Comparison of ENCODE assay signal across 12 cellular contexts in genomic region chr10:102433619-102434046, GRCh38. TPM values are rescaled to one million over a fixed set of nuclear protein-coding genes. Genes with fewer than 3 reads are reported as not detected.
A peak's percentile ranks its signal among the peaks of the same experiment; 100 is the strongest.
DNase-seq lines count a peak whose midpoint lies in the region; ATAC-seq and TF ChIP-seq lines count a peak whose summit lies in the region.
"Had no signal": no experiment of that assay in that cellular context is flagged by ENCODE, and none has a peak within 500 bp of the region (broad histone marks: within the 10 kb centered on the region; RNA-seq: fewer than 3 reads in every experiment).

No MANE protein-coding gene starts in this region.

- H3K27ac ChIP-seq in CD4-positive, alpha-beta T cell (ENCODE audit: low read depth, low read length): no peak overlapping the region
- H3K27ac ChIP-seq: PC-9 had no signal

- no peaks in the 10 kb centered on the region for H3K9me3 Mint-ChIP-seq in CD4-positive, alpha-beta T cell
- no peaks in the 10 kb centered on the region for H3K9me3 Mint-ChIP-seq in IgD-negative memory B cell
- H3K9me3 Mint-ChIP-seq in activated CD8-positive, alpha-beta T cell treated with anti-CD3 and anti-CD28 coated beads, Interleukin-2, amount 10 ng/mL, durations not matched to agents 7 days and 5 days (ENCODE audit: insufficient read depth): no peaks in the 10 kb centered on the region
- H3K9me3 Mint-ChIP-seq in naive B cell: peaks cover 0 to 1% (median 0%) of the 10 kb centered on the region in 7 donors

- intact Hi-C loops in CD4-positive, alpha-beta T cell (cut with DNase I, micrococcal nuclease): loop anchor here (1.0 to 5.0 kb wide), 3 partner anchors 16 to 69 kb away; partner anchors contain the start of genes ACTR1A (in 1 of the 2), C10orf95 (in 1 of the 2) and SUFU (in 1 of the 2)

- no peak for DNase-seq in CD4-positive, alpha-beta T cell
- no peak for DNase-seq in activated CD8-positive, alpha-beta T cell treated with anti-CD3 and anti-CD28 coated beads, Interleukin-2, amount 10 ng/mL, durations not matched to agents 7 days and 5 days
- DNase-seq in naive B cell (no peak), NCI-H748 (lab: John Stamatoyannopoulos, UW; ENCODE audit: unreplicated experiment) (no peak), AG20443 (ENCODE audit: low spot score) (no peak)
- DNase-seq: heart right ventricle, NCI-H187 treated with DMSO at 0.1 percent for 48 hours, PC-9 had no signal

- no peak for ATAC-seq in CD4-positive, alpha-beta T cell (ENCODE audit: poor library complexity)
- ATAC-seq in activated CD8-positive, alpha-beta T cell treated with anti-CD3 and anti-CD28 coated beads, Interleukin-2, amount 10 ng/mL, durations not matched to agents 7 days and 5 days: no peak
- no peak for ATAC-seq in naive B cell (ENCODE audit: low read depth in 2 of 2)
- no peak for ATAC-seq in GM19324 (IDR thresholded peaks at IDR 0.05; ENCODE audit: low FRiP score, unreplicated experiment)
- no peak for ATAC-seq in GM18907 (IDR thresholded peaks at IDR 0.05; ENCODE audit: unreplicated experiment)

- H3K27me3 ChIP-seq in CD4-positive, alpha-beta T cell (ENCODE audit: control insufficient read depth, insufficient read depth, low read length): no peaks in the 10 kb centered on the region

- peaks cover 64% of the 10 kb centered on the region for H3K4me1 Mint-ChIP-seq in CD4-positive, alpha-beta T cell (ENCODE audit: low read depth)
- peaks cover 6 to 18% (median 14%) of the 10 kb centered on the region in 3 donors for H3K4me1 Mint-ChIP-seq in IgD-negative memory B cell
- peaks cover 59% of the 10 kb centered on the region for H3K4me1 Mint-ChIP-seq in activated CD8-positive, alpha-beta T cell treated with anti-CD3 and anti-CD28 coated beads, Interleukin-2, amount 10 ng/mL, durations not matched to agents 7 days and 5 days (ENCODE audit: low read depth)
- peaks cover 27 to 48% (median 45%) of the 10 kb centered on the region in 3 donors for H3K4me1 Mint-ChIP-seq in naive B cell

- no peaks in the 10 kb centered on the region for H3K27me3 Mint-ChIP-seq in CD4-positive, alpha-beta T cell
- peaks cover 2% of the 10 kb centered on the region for H3K27me3 Mint-ChIP-seq in IgD-negative memory B cell
- H3K27me3 Mint-ChIP-seq in activated CD8-positive, alpha-beta T cell treated with anti-CD3 and anti-CD28 coated beads, Interleukin-2, amount 10 ng/mL, durations not matched to agents 7 days and 5 days (ENCODE audit: low read depth): no peaks in the 10 kb centered on the region
- H3K27me3 Mint-ChIP-seq in naive B cell: no peaks in the 10 kb centered on the region

- H3K4me3 Mint-ChIP-seq in CD4-positive, alpha-beta T cell: peak overlapping the region; percentile 95
- H3K4me3 Mint-ChIP-seq in IgD-negative memory B cell: peak overlapping the region; percentile 65 to 98 (median 94)
- H3K4me3 Mint-ChIP-seq in activated CD8-positive, alpha-beta T cell treated with anti-CD3 and anti-CD28 coated beads, Interleukin-2, amount 10 ng/mL, durations not matched to agents 7 days and 5 days: peak overlapping the region; percentile 95
- H3K4me3 Mint-ChIP-seq in naive B cell: peak overlapping the region; percentile 89 to 99 (median 96)

- H3K9me3 ChIP-seq in CD4-positive, alpha-beta T cell (ENCODE audit: control insufficient read depth, low read length): no peaks in the 10 kb centered on the region
- H3K9me3 ChIP-seq: heart right ventricle had no signal

- CTCF ChIA-PET in CD4-positive, alpha-beta T cell (lab: Charles Lee): interaction anchor here (0.7 to 2.2 kb wide), 4 partner anchors 9 to 70 kb away, joined by 3 to 10 read pairs (median 3); partner anchors contain the start of gene SUFU
- CTCF ChIA-PET in activated CD8-positive, alpha-beta T cell treated with anti-CD3 and anti-CD28 coated beads, Interleukin-2, amount 10 ng/mL, durations not matched to agents 7 days and 5 days (lab: Charles Lee): interaction anchor here (1.1 to 5.5 kb wide), 5 partner anchors 9 to 45 kb away, joined by 3 to 36 read pairs (median 26); partner anchors contain the start of genes C10orf95 and FBXL15

- H3K27ac Mint-ChIP-seq in CD4-positive, alpha-beta T cell: peak overlapping the region; percentile 92
- H3K27ac Mint-ChIP-seq in IgD-negative memory B cell (peak overlapping the region in 2 of 3 donors; percentile 35 to 86), naive B cell (peak overlapping the region in 4 of 6 donors; percentile 89 to 95 (median 92))
- peak overlapping the region; percentile 94 for H3K27ac Mint-ChIP-seq in activated CD8-positive, alpha-beta T cell treated with anti-CD3 and anti-CD28 coated beads, Interleukin-2, amount 10 ng/mL, durations not matched to agents 7 days and 5 days

- POLR2A ChIA-PET in CD4-positive, alpha-beta T cell (lab: Charles Lee): interaction anchor here (1.0 to 5.9 kb wide), 8 partner anchors 12 to 212 kb away, joined by 3 to 131 read pairs (median 13); partner anchors contain the start of genes C10orf95, FBXL15, GBF1 and NFKB2
- POLR2A ChIA-PET in activated CD8-positive, alpha-beta T cell treated with anti-CD3 and anti-CD28 coated beads, Interleukin-2, amount 10 ng/mL, durations not matched to agents 7 days and 5 days (lab: Charles Lee): interaction anchor here (0.6 to 7.1 kb wide), 5 partner anchors 12 to 70 kb away, joined by 3 to 81 read pairs (median 4); partner anchors contain the start of genes C10orf95 and FBXL15

- peaks cover 10% of the 10 kb centered on the region for H3K36me3 Mint-ChIP-seq in CD4-positive, alpha-beta T cell (ENCODE audit: low read depth)
- no peaks in the 10 kb centered on the region for H3K36me3 Mint-ChIP-seq in IgD-negative memory B cell
- H3K36me3 Mint-ChIP-seq in activated CD8-positive, alpha-beta T cell treated with anti-CD3 and anti-CD28 coated beads, Interleukin-2, amount 10 ng/mL, durations not matched to agents 7 days and 5 days (ENCODE audit: low read depth): peaks cover 24% of the 10 kb centered on the region
- no peaks in the 10 kb centered on the region for H3K36me3 Mint-ChIP-seq in naive B cell

- no peak for TF ChIP-seq CTCF in CD4-positive, alpha-beta T cell (IDR thresholded peaks at IDR 0.05)

RNA-seq across cellular contexts. Expression of gene CUEDC2, which starts 1.3 kb away (rescaled TPM):
- 10 to 100 TPM; 25.5 to 25.6 TPM for total RNA-seq in CD4-positive, alpha-beta T cell
- polyA plus RNA-seq in IgD-negative memory B cell: 51.8 TPM
- total RNA-seq in activated CD8-positive, alpha-beta T cell treated with anti-CD3 and anti-CD28 coated beads, Interleukin-2, amount 10 ng/mL, durations not matched to agents 7 days and 5 days: 10 to 100 TPM; 71.7 to 77.6 TPM
- 10 to 100 TPM; 50.3 to 82.3 (median 59.4) TPM for polyA plus RNA-seq in naive B cell (ENCODE audit: low read depth in 6 of 6)

RNA-seq across cellular contexts. Expression of gene FBXL15, which starts 13.0 kb away (rescaled TPM):
- total RNA-seq in CD4-positive, alpha-beta T cell: 10 to 100 TPM; 10.2 to 10.4 TPM
- polyA plus RNA-seq in IgD-negative memory B cell (40.5 TPM), naive B cell (ENCODE audit: low read depth in 6 of 6) (10 to 100 TPM; 15.9 to 24.9 (median 20.9) TPM)
- total RNA-seq in activated CD8-positive, alpha-beta T cell treated with anti-CD3 and anti-CD28 coated beads, Interleukin-2, amount 10 ng/mL, durations not matched to agents 7 days and 5 days: 10 to 100 TPM; 12.7 to 13.8 TPM

RNA-seq across cellular contexts. Expression of gene PSD, which starts 15.0 kb away (rescaled TPM):
- 10 to 100 TPM; 16.7 to 17.8 TPM for total RNA-seq in CD4-positive, alpha-beta T cell
- 2.8 TPM for polyA plus RNA-seq in IgD-negative memory B cell
- 1 to 10 TPM in 1 of 2 experiments, under 1 TPM in 1; 0.92 to 1.6 TPM for total RNA-seq in activated CD8-positive, alpha-beta T cell treated with anti-CD3 and anti-CD28 coated beads, Interleukin-2, amount 10 ng/mL, durations not matched to agents 7 days and 5 days
- polyA plus RNA-seq in naive B cell (ENCODE audit: low read depth in 6 of 6): 1 to 10 TPM in 4 of 6 donors, under 1 TPM in 2; 0.66 to 2.3 (median 1.5) TPM
- total RNA-seq: HT1080 had no signal

RNA-seq across cellular contexts. Expression of gene C10orf95, which starts 17.7 kb away (rescaled TPM):
- under 1 TPM; 0.16 to 0.28 TPM for total RNA-seq in CD4-positive, alpha-beta T cell
- polyA plus RNA-seq in IgD-negative memory B cell (0.70 TPM), naive B cell (ENCODE audit: low read depth in 6 of 6) (1 to 10 TPM in 3 of 6 donors, under 1 TPM in 3; 0.29 to 1.9 (median 0.99) TPM)
- under 1 TPM in 1 of 2 experiments, not detected in 1; 0.32 TPM for total RNA-seq in activated CD8-positive, alpha-beta T cell treated with anti-CD3 and anti-CD28 coated beads, Interleukin-2, amount 10 ng/mL, durations not matched to agents 7 days and 5 days
- total RNA-seq: heart right ventricle had no signal
- polyA plus RNA-seq: heart right ventricle had no signal

RNA-seq across cellular contexts. Expression of gene NFKB2, which starts 38.1 kb away (rescaled TPM):
- 100 to 1,000 TPM; 240 to 256 TPM for total RNA-seq in CD4-positive, alpha-beta T cell
- polyA plus RNA-seq in IgD-negative memory B cell (42.8 TPM), naive B cell (ENCODE audit: low read depth in 6 of 6) (10 to 100 TPM; 24.2 to 49.4 (median 34.7) TPM)
- 10 to 100 TPM; 52.7 to 56.6 TPM for total RNA-seq in activated CD8-positive, alpha-beta T cell treated with anti-CD3 and anti-CD28 coated beads, Interleukin-2, amount 10 ng/mL, durations not matched to agents 7 days and 5 days

Comparison
In these comparisons a context has a peak if more than half of its experiments do, and no peak if none do; other contexts are left out.
1. RNA of gene PSD, which starts 15.0 kb away (total RNA-seq): 16.7 to 17.8 TPM in CD4-positive, alpha-beta T cell; 0.92 to 1.6 TPM in activated CD8-positive, alpha-beta T cell treated with anti-CD3 and anti-CD28 coated beads, Interleukin-2, amount 10 ng/mL, durations not matched to agents 7 days and 5 days; every median in the first group is over 4 times any median in the second.
2. Peak in every context shown above with its lines, with median percentiles within 50 percentile points of each other: H3K27ac Mint-ChIP-seq and H3K4me3 Mint-ChIP-seq.